ENCODE assay signal across 1 cellular context in genomic region chr17:19362293-19363113, GRCh38.
TF ChIP-seq lines count a peak whose summit lies in the region.

Gene B9D1, minus strand, starts transcription at chr17:19362723. Its CDS starts 154 bp downstream, at chr17:19362569.

TF ChIP-seq in HepG2, 621 proteins besides CTCF, POLR2A, EP300 and RAD21 (continued from another document and continues in another):
- TF ChIP-seq E2F1 (CRISPR knock-in tag; IDR thresholded peaks at IDR 0.05) (0 out of 2 replicates have a peak, but pooled peaks have one; percentile 31), MIER3 (CRISPR knock-in tag; IDR thresholded peaks at IDR 0.05; ENCODE audit: borderline replicate concordance) (peak; percentile 62; the same call in 1 of the 2 replicates), MTA1 (CRISPR knock-in tag; IDR thresholded peaks at IDR 0.05; ENCODE audit: borderline replicate concordance) (peak; percentile 58; the same call in 1 of the 2 replicates), ZSCAN20 (CRISPR knock-in tag; IDR thresholded peaks at IDR 0.05; ENCODE audit: borderline replicate concordance) (no peak), KDM2A (CRISPR knock-in tag; IDR thresholded peaks at IDR 0.05; ENCODE audit: borderline replicate concordance, low read depth) (peak; percentile 90), ARID5B (CRISPR knock-in tag; IDR thresholded peaks at IDR 0.05) (peak; percentile 6; the same call in 1 of the 2 replicates), GLI4 (CRISPR knock-in tag; IDR thresholded peaks at IDR 0.05; ENCODE audit: borderline replicate concordance) (0 out of 2 replicates have a peak, but pooled peaks have one; percentile 6), TAF1 (CRISPR knock-in tag; IDR thresholded peaks at IDR 0.05) (peak; percentile 58), IRF1 (CRISPR knock-in tag; IDR thresholded peaks at IDR 0.05; ENCODE audit: low read depth) (0 out of 2 replicates have a peak, but pooled peaks have one; percentile 21), ZSCAN21 (CRISPR knock-in tag; IDR thresholded peaks at IDR 0.05; ENCODE audit: borderline replicate concordance) (peak; percentile 38; the same call in 1 of the 2 replicates), GPBP1L1 (CRISPR knock-in tag; IDR thresholded peaks at IDR 0.05) (no peak), CC2D1A (CRISPR knock-in tag; IDR thresholded peaks at IDR 0.05) (no peak), ZFY (CRISPR knock-in tag; IDR thresholded peaks at IDR 0.05) (peak; percentile 81), ZNF430 (CRISPR knock-in tag; IDR thresholded peaks at IDR 0.05) (peak; percentile 51; the same call in 1 of the 2 replicates), NR2F6 (IDR thresholded peaks at IDR 0.05) (no peak), NR2F6 (CRISPR knock-in tag; IDR thresholded peaks at IDR 0.05) (peak; percentile 30; the same call in 1 of the 2 replicates), ZNF446 (CRISPR knock-in tag; IDR thresholded peaks at IDR 0.05) (no peak; the same call in 1 of the 2 replicates), ZNF256 (CRISPR knock-in tag; conservative IDR thresholded peaks at IDR 0.05) (no peak), ZXDC (CRISPR knock-in tag; IDR thresholded peaks at IDR 0.05) (peak; percentile 61; the same call in 1 of the 2 replicates), ZNF138 (CRISPR knock-in tag; IDR thresholded peaks at IDR 0.05; ENCODE audit: low read depth) (peak; percentile 69; the same call in 1 of the 2 replicates), NR2C2 (CRISPR knock-in tag; IDR thresholded peaks at IDR 0.05; ENCODE audit: borderline replicate concordance) (peak; percentile 42; the same call in 1 of the 2 replicates), TFDP1 (CRISPR knock-in tag; IDR thresholded peaks at IDR 0.05; ENCODE audit: borderline replicate concordance) (peak; percentile 47; the same call in 1 of the 2 replicates), ETV5 (CRISPR knock-in tag; IDR thresholded peaks at IDR 0.05; ENCODE audit: borderline replicate concordance) (no peak; the same call in 1 of the 2 replicates), ZNF660 (CRISPR knock-in tag; IDR thresholded peaks at IDR 0.05; ENCODE audit: borderline replicate concordance, low read depth) (no peak), ZKSCAN8 (CRISPR knock-in tag; IDR thresholded peaks at IDR 0.05; ENCODE audit: borderline replicate concordance) (peak; percentile 64; the same call in 1 of the 2 replicates), ZNF670 (CRISPR knock-in tag; IDR thresholded peaks at IDR 0.05; ENCODE audit: borderline replicate concordance) (peak; percentile 55; the same call in 1 of the 2 replicates), ZNF12 (CRISPR knock-in tag; IDR thresholded peaks at IDR 0.05) (0 out of 2 replicates have a peak, but pooled peaks have one; percentile 11), ZNF414 (CRISPR knock-in tag; IDR thresholded peaks at IDR 0.05) (0 out of 2 replicates have a peak, but pooled peaks have one; percentile 81), STAG1 (CRISPR knock-in tag; IDR thresholded peaks at IDR 0.05) (peak; percentile 98), THAP7 (CRISPR knock-in tag; IDR thresholded peaks at IDR 0.05) (no peak), BCL6 (CRISPR knock-in tag; IDR thresholded peaks at IDR 0.05) (0 out of 2 replicates have a peak, but pooled peaks have one; percentile 34), ZNF639 (CRISPR knock-in tag; conservative IDR thresholded peaks at IDR 0.05) (no peak), PHF5A (CRISPR knock-in tag; IDR thresholded peaks at IDR 0.05; ENCODE audit: low read depth, unreplicated experiment) (no peak), ZNF761 (CRISPR knock-in tag; conservative IDR thresholded peaks at IDR 0.05) (0 out of 2 replicates have a peak, but pooled peaks have one; percentile 41), RFXAP (CRISPR knock-in tag; IDR thresholded peaks at IDR 0.05; ENCODE audit: borderline replicate concordance) (peak; percentile 99), NCOA1 (CRISPR knock-in tag; IDR thresholded peaks at IDR 0.05) (0 out of 2 replicates have a peak, but pooled peaks have one; percentile 36), KDM3A (CRISPR knock-in tag; IDR thresholded peaks at IDR 0.05; ENCODE audit: low read depth) (peak; percentile 98), CBX1 (IDR thresholded peaks at IDR 0.05; ENCODE audit: low read depth) (peak; percentile 31), STAT5B (CRISPR knock-in tag; IDR thresholded peaks at IDR 0.05) (no peak), ZNF609 (CRISPR knock-in tag; IDR thresholded peaks at IDR 0.05; ENCODE audit: borderline replicate concordance) (peak; percentile 23; the same call in 1 of the 2 replicates), TOPORS (CRISPR knock-in tag; IDR thresholded peaks at IDR 0.05) (0 out of 2 replicates have a peak, but pooled peaks have one; percentile 42), NFYC (CRISPR knock-in tag; IDR thresholded peaks at IDR 0.05) (no peak; the same call in 1 of the 2 replicates)
